In the genomic region with DNA sequence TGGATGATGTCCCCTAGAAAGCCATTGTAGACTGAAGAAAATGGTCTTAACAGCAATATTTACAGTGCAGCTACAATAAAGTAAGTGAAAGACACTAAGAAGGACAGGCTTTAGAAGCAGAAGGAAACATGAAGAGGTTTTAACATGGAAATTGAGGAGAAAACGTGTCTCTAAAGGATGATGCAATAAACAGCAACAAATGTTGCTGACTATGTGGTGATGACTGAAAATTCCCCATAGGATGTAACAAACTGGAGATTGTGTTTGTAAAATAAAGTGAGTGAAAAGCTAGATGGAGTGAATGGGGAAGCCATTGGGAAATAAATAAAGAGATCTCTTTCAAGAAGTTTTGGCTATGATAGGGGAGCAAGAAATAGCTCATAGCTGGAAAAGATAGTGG, we compare ENCODE assay signal across 25 cellular contexts.
DNase-seq lines count a peak whose midpoint lies in the region; ATAC-seq, FAIRE-seq and TF ChIP-seq lines count a peak whose summit lies in the region.
"Had no signal": no experiment of that assay in that cellular context is flagged by ENCODE, and none has a peak within 500 bp of the region (broad histone marks: within the 10 kb centered on the region; RNA-seq: fewer than 3 reads in every experiment).

No MANE protein-coding gene starts in this region.

- H3K36me3 ChIP-seq in GM23248 (ENCODE audit: low read depth) = no peaks in the 10 kb centered on the region
- H3K36me3 ChIP-seq in H1 (ENCODE audit: control insufficient read depth in 2 of 4, insufficient read depth in 4 of 4, low read length in 3 of 4) = no peaks in the 10 kb centered on the region
- H3K36me3 ChIP-seq in neural progenitor cell = no peaks in the 10 kb centered on the region
- H3K36me3 ChIP-seq: SJSA1 had no signal

- H3K27ac ChIP-seq in GM23248 (no peak overlapping the region), H1 (ENCODE audit: low read depth, low read length) (no peak overlapping the region), neural progenitor cell (no peak overlapping the region)
- H3K27ac ChIP-seq: 22Rv1, C4-2B, SJSA1 had no signal

- no peaks in the 10 kb centered on the region for H3K9me2 ChIP-seq in GM23248 (ENCODE audit: insufficient read depth)

- H3K56ac ChIP-seq in H1 (replicated peaks; ENCODE audit: insufficient read length, low read depth, low read length) = no peak overlapping the region

- no peak for DNase-seq in activated T-cell treated with anti-CD3 and anti-CD28 coated beads, Interleukin-2, amount 50 U/mL, for 72 hours
- no peak for DNase-seq in activated T-cell treated with anti-CD3 and anti-CD28 coated beads, Interleukin-2, amount 50 U/mL, for 1 hour
- DNase-seq in GM23248 (no peak), OCI-M1 (lab: John Stamatoyannopoulos, UW) (peak; percentile 67), H1 (ENCODE audit: low read depth in 1 of 2, low spot score in 2 of 2) (no peak), HCEC 1CT (no peak), neural progenitor cell (ENCODE audit: low spot score) (no peak)
- DNase-seq: Caco-2; CD8-positive, alpha-beta T cell; HFFc6; KG1; MM.1S; NCI-H2029; NCI-H226; NCI-H524; NCI-H748 treated with DMSO at 0.1 percent for 48 hours; PC-3 had no signal

- ATAC-seq in activated T-cell treated with anti-CD3 and anti-CD28 coated beads, Interleukin-2, amount 50 U/mL, for 72 hours (replicated peaks in 1 of 2) = no peak
- ATAC-seq in GM18907 (IDR thresholded peaks at IDR 0.05; ENCODE audit: unreplicated experiment) = no peak
- ATAC-seq: CD8-positive, alpha-beta T cell; GM12878; PC-3 had no signal

- no peak for FAIRE-seq in H1 (lab: Jason Lieb, UNC)
- FAIRE-seq: G401.6, GM12878, H54 had no signal

- H3K4me1 ChIP-seq in GM23248 (ENCODE audit: insufficient read depth) = no peaks in the 10 kb centered on the region
- no peaks in the 10 kb centered on the region for H3K4me1 ChIP-seq in H1 (replicated peaks in 1 of 4; ENCODE audit: control insufficient read depth in 3 of 4, insufficient read depth in 4 of 4, low read length in 3 of 4)
- no peaks in the 10 kb centered on the region for H3K4me1 ChIP-seq in neural progenitor cell
- H3K4me1 ChIP-seq: Caco-2, SJSA1 had no signal

- TF ChIP-seq RAD21 in H1 (IDR thresholded peaks at IDR 0.05 in 1 of 2, conservative IDR thresholded peaks at IDR 0.05 in 1 of 2; ENCODE audit: low read depth in 2 of 2, low read length in 2 of 2) = no peak

- H2AFZ ChIP-seq in GM23248 = 0 out of 2 replicates have a peak overlapping the region, but pooled peaks have one; percentile 22
- H2AFZ ChIP-seq in H1 (ENCODE audit: low read length) = no peak overlapping the region
- H2AFZ ChIP-seq in neural progenitor cell (replicated peaks) = no peak overlapping the region

- H3K9ac ChIP-seq in GM23248 (no peak overlapping the region), H1 (replicated peaks in 1 of 4; ENCODE audit: extremely low read depth in 1 of 4, low read depth in 3 of 4, low read length in 3 of 4) (no peak overlapping the region), neural progenitor cell (no peak overlapping the region)

- H4K91ac ChIP-seq in H1 (replicated peaks; ENCODE audit: insufficient read length, low read length) = no peak overlapping the region

- H3K79me2 ChIP-seq in GM23248 (ENCODE audit: insufficient read depth) (no peaks in the 10 kb centered on the region), H1 (ENCODE audit: control insufficient read depth in 1 of 2, insufficient read depth in 2 of 2, low read length in 2 of 2) (no peaks in the 10 kb centered on the region), neural progenitor cell (ENCODE audit: low read depth) (no peaks in the 10 kb centered on the region)

- H3K36me3 Mint-ChIP-seq in activated T-cell treated with anti-CD3 and anti-CD28 coated beads, Interleukin-2, amount 50 U/mL, for 72 hours (ENCODE audit: insufficient read depth in 2 of 2) = no peaks in the 10 kb centered on the region
- no peaks in the 10 kb centered on the region for H3K36me3 Mint-ChIP-seq in neural progenitor cell
- H3K36me3 Mint-ChIP-seq: CD8-positive, alpha-beta T cell had no signal

- in situ Hi-C loops in GM23248 (cut with MboI) = no loop called here

- H3K14ac ChIP-seq in H1 (ENCODE audit: insufficient read length) = no peak overlapping the region

- no peak overlapping the region for H2BK15ac ChIP-seq in H1 (ENCODE audit: low read length)

- H2BK120ac ChIP-seq in H1 (replicated peaks; ENCODE audit: low read depth, low read length) = no peak overlapping the region

- H3K23me2 ChIP-seq in H1 (ENCODE audit: low read depth, low read length) = no peaks in the 10 kb centered on the region

- no peak for TF ChIP-seq EP300 in H1 (IDR thresholded peaks at IDR 0.05; ENCODE audit: borderline replicate concordance in 1 of 2, low read depth in 2 of 2, low read length in 2 of 2)

- H4K20me1 ChIP-seq in GM23248 (ENCODE audit: insufficient read depth) (no peaks in the 10 kb centered on the region), H1 (replicated peaks in 1 of 2; ENCODE audit: control insufficient read depth in 1 of 2, insufficient read depth in 2 of 2, low read length in 2 of 2) (no peaks in the 10 kb centered on the region), neural progenitor cell (ENCODE audit: low read depth) (no peaks in the 10 kb centered on the region)

- no peak overlapping the region for H4K8ac ChIP-seq in H1 (ENCODE audit: extremely low read depth, insufficient read depth, low read length)

- H3K4me3 Mint-ChIP-seq in activated T-cell treated with anti-CD3 and anti-CD28 coated beads, Interleukin-2, amount 50 U/mL, for 72 hours = no peak overlapping the region
- no peak overlapping the region for H3K4me3 Mint-ChIP-seq in neural progenitor cell
- H3K4me3 Mint-ChIP-seq: B cell; CD8-positive, alpha-beta T cell; HFFc6 had no signal

- no peaks in the 10 kb centered on the region for H3K79me1 ChIP-seq in H1 (ENCODE audit: low read depth, low read length)

- H3F3A ChIP-seq in GM23248 (ENCODE audit: insufficient read depth) (no peaks in the 10 kb centered on the region), neural progenitor cell (ENCODE audit: low read depth) (no peaks in the 10 kb centered on the region)

- no peaks in the 10 kb centered on the region for H3K27me3 Mint-ChIP-seq in activated T-cell treated with anti-CD3 and anti-CD28 coated beads, Interleukin-2, amount 50 U/mL, for 72 hours (ENCODE audit: low read depth)
- H3K27me3 Mint-ChIP-seq in neural progenitor cell (ENCODE audit: insufficient read depth, low read depth) = no peaks in the 10 kb centered on the region
- H3K27me3 Mint-ChIP-seq: B cell had no signal

- H3K27ac Mint-ChIP-seq in activated T-cell treated with anti-CD3 and anti-CD28 coated beads, Interleukin-2, amount 50 U/mL, for 72 hours = peak overlapping the region; percentile 80
- H3K27ac Mint-ChIP-seq in neural progenitor cell = no peak overlapping the region
- H3K27ac Mint-ChIP-seq: B cell; CD8-positive, alpha-beta T cell; HFFc6 had no signal

- no peaks in the 10 kb centered on the region for H3K4me1 Mint-ChIP-seq in activated T-cell treated with anti-CD3 and anti-CD28 coated beads, Interleukin-2, amount 50 U/mL, for 72 hours (ENCODE audit: low read depth)
- no peaks in the 10 kb centered on the region for H3K4me1 Mint-ChIP-seq in neural progenitor cell
- H3K4me1 Mint-ChIP-seq: B cell had no signal

- no peak for TF ChIP-seq POLR2A in H1 (IDR thresholded peaks at IDR 0.05; ENCODE audit: control extremely low read depth in 1 of 2, low read depth in 2 of 2, low read length in 2 of 2)

- H3K18ac ChIP-seq in H1 (ENCODE audit: extremely low read depth, low read length) = no peak overlapping the region

- peaks cover 2 to 3% of the 10 kb centered on the region in 2 donors for H3K9me3 Mint-ChIP-seq in activated T-cell treated with anti-CD3 and anti-CD28 coated beads, Interleukin-2, amount 50 U/mL, for 72 hours
- peaks cover 2% of the 10 kb centered on the region for H3K9me3 Mint-ChIP-seq in neural progenitor cell
- H3K9me3 Mint-ChIP-seq: CD8-positive, alpha-beta T cell; HFFc6 had no signal

- no peak overlapping the region for H3K4ac ChIP-seq in H1 (replicated peaks; ENCODE audit: insufficient read length, low read depth, low read length)

- no peak overlapping the region for H2BK20ac ChIP-seq in H1 (ENCODE audit: low read length)

- TF ChIP-seq CTCF in H1 (IDR thresholded peaks at IDR 0.05; ENCODE audit: control extremely low read depth in 1 of 3, insufficient read depth in 1 of 3, low read depth in 1 of 3, low read length in 3 of 3) = no peak
- no peak for TF ChIP-seq CTCF in neural progenitor cell (IDR thresholded peaks at IDR 0.05)

- no peak overlapping the region for H3K23ac ChIP-seq in H1 (ENCODE audit: insufficient read length)

- H3K4me3 ChIP-seq in GM23248 (no peak overlapping the region), H1 (ENCODE audit: extremely low read depth in 1 of 4, insufficient read depth in 2 of 4, low read depth in 3 of 4, low read length in 4 of 4) (no peak overlapping the region), neural progenitor cell (no peak overlapping the region)
- H3K4me3 ChIP-seq: GM12878, SJSA1 had no signal

- H3K27me3 ChIP-seq in GM23248 (replicated peaks; ENCODE audit: insufficient read depth) (no peaks in the 10 kb centered on the region), H1 (replicated peaks in 1 of 4; ENCODE audit: control insufficient read depth in 3 of 4, extremely low read depth in 1 of 4, insufficient read depth in 3 of 4, low read length in 3 of 4) (no peaks in the 10 kb centered on the region), neural progenitor cell (no peaks in the 10 kb centered on the region)
- H3K27me3 ChIP-seq: SJSA1 had no signal

- CTCF ChIA-PET in H1 (lab: Charles Lee; ENCODE audit: partially characterized antibody) = interaction anchor here (0.6 to 1.2 kb wide), 3 partner anchors 13 to 42 kb away, joined by 3 read pairs; no protein-coding TSS in a partner anchor

- H3K4me2 ChIP-seq in GM23248 (ENCODE audit: unreplicated experiment) (no peak overlapping the region), H1 (ENCODE audit: insufficient read depth in 1 of 2, low read depth in 2 of 2, low read length in 2 of 2) (no peak overlapping the region), neural progenitor cell (no peak overlapping the region)

- no peak overlapping the region for H4K5ac ChIP-seq in H1 (ENCODE audit: insufficient read length, low read depth, low read length)

- no peak overlapping the region for H2AK5ac ChIP-seq in H1 (ENCODE audit: low read depth, low read length)

- 0 to 5% methylated on average over 1 of the region's 1 CpG for WGBS in GM23248 (ENCODE audit: low coverage in 1 of 2, low lambda C conversion rate in 2 of 2, missing lambda C conversion rate in 2 of 2), 2 experiments
- 71% methylated on average over 1 of the region's 1 CpG; no CpG with 5 or more reads in 1 of the 2 experiments for WGBS in H1 (ENCODE audit: extremely low coverage in 1 of 2, insufficient coverage in 1 of 2, insufficient read length in 1 of 2, insufficient replicate concordance in 2 of 2, low coverage in 1 of 2, low lambda C conversion rate in 2 of 2, missing lambda C conversion rate in 1 of 2), 2 experiments

- H3K9me3 ChIP-seq in GM23248 (ENCODE audit: low read depth) = no peaks in the 10 kb centered on the region
- H3K9me3 ChIP-seq in H1 (ENCODE audit: insufficient read depth in 2 of 2, low read depth in 1 of 2, low read length in 1 of 2) = no peaks in the 10 kb centered on the region
- no peaks in the 10 kb centered on the region for H3K9me3 ChIP-seq in neural progenitor cell (ENCODE audit: low read depth)

- no peak overlapping the region for H2BK5ac ChIP-seq in H1 (ENCODE audit: low read depth, low read length)

- POLR2A ChIA-PET in H1 (lab: Charles Lee; ENCODE audit: partially characterized antibody) = no interaction called here

- H2BK12ac ChIP-seq in H1 (ENCODE audit: low read depth, low read length) = no peak overlapping the region
